Comparison of ENCODE assay signal across 9 cellular contexts in the genomic region with DNA sequence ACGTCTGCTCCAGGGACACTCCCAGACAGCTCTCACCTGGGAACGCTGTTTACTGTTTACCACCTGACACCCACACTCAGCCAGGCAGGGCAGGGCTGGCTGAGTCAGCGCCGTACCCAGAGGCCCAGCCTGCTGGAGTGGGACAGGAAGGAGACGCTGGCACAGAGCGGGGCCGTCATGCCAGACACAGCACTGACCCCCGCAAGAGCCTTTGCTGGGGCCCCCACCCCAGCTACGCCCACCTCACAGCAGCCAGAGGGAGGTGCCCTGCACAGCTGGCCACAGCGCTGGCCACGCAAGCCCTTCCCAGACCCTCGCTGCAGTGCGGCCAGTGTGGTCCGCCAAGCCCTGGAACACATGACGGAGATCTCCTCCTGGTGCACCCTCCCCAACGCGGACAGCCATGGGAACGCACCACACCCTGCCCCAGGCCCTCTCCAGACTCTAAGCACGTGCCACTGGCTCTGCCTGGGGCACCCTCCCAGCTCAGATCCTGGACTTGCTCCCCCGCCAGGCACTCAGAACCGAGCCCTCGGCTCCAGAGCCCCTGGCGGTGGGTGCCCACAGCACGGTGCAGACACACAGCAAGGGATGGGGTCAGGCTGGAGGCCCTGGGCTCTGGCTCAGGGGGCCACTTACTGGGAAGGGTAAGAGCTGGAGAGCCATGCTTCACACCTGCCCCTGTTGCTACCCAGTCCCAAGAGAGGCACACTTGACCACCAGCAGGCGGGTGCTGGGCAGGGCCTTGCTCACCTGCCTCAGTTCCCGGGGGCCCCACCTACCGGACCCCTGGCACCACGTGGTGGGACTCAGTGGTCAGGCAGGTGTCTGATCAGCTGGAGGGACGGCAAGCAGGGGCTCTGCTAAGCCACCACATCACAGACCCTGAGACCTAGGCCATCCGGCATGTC. TPM values are rescaled to one million over a fixed set of nuclear protein-coding genes. Genes with fewer than 3 reads are reported as not detected.
DNase-seq lines count a peak whose midpoint lies in the region; ATAC-seq and TF ChIP-seq lines count a peak whose summit lies in the region.
"Had no signal": no experiment of that assay in that cellular context is flagged by ENCODE, and none has a peak within 500 bp of the region (broad histone marks: within the 10 kb centered on the region; RNA-seq: fewer than 3 reads in every experiment).

No MANE protein-coding gene starts in this region.

- H3K4me1 Mint-ChIP-seq in activated CD4-positive, alpha-beta T cell treated with anti-CD3 and anti-CD28 coated beads for 36 hours: peaks cover 3% of the 10 kb centered on the region

- CTCF ChIA-PET in activated CD4-positive, alpha-beta T cell treated with anti-CD3 and anti-CD28 coated beads for 36 hours (lab: Charles Lee): interaction anchor here (0.5 to 4.8 kb wide), 5 partner anchors 9 to 113 kb away, joined by 3 to 70 read pairs (median 3); no protein-coding TSS in a partner anchor

- TF ChIP-seq CTCF in astrocyte of the spinal cord (IDR thresholded peaks at IDR 0.05; ENCODE audit: low read depth, low read length): no peak

- no peaks in the 10 kb centered on the region for H3K9me3 Mint-ChIP-seq in activated CD4-positive, alpha-beta T cell treated with anti-CD3 and anti-CD28 coated beads for 36 hours (ENCODE audit: low read depth)
- H3K9me3 Mint-ChIP-seq: brain had no signal

- H3K27me3 Mint-ChIP-seq in activated CD4-positive, alpha-beta T cell treated with anti-CD3 and anti-CD28 coated beads for 36 hours: peaks cover 13% of the 10 kb centered on the region

- no peak overlapping the region for H3K4me3 Mint-ChIP-seq in activated CD4-positive, alpha-beta T cell treated with anti-CD3 and anti-CD28 coated beads for 36 hours
- H3K4me3 Mint-ChIP-seq: brain had no signal

- H3K27ac Mint-ChIP-seq in activated CD4-positive, alpha-beta T cell treated with anti-CD3 and anti-CD28 coated beads for 36 hours: no peak overlapping the region

- intact Hi-C loops in activated CD4-positive, alpha-beta T cell treated with anti-CD3 and anti-CD28 coated beads for 36 hours (cut with DNase I, micrococcal nuclease): no loop called here

- peaks cover 16% of the 10 kb centered on the region for H3K27me3 ChIP-seq in layer of hippocampus (ENCODE audit: control insufficient read depth, insufficient read depth, low read length)

- peak; percentile 36 for DNase-seq in NCI-H2196 (lab: John Stamatoyannopoulos, UW; ENCODE audit: unreplicated experiment)
- no peak for DNase-seq in NCI-H2196 treated with DMSO at 0.1 percent for 48 hours (lab: John Stamatoyannopoulos, UW; ENCODE audit: unreplicated experiment)
- peak; percentile 36 for DNase-seq in astrocyte of the spinal cord (ENCODE audit: low read depth, low spot score)
- DNase-seq in ureter (ENCODE audit: low spot score): peak; percentile 82
- DNase-seq in activated CD4-positive, alpha-beta T cell treated with anti-CD3 and anti-CD28 coated beads, Interleukin-2, amount 50 U/mL, for 4 hours: no peak
- no peak for DNase-seq in activated CD4-positive, alpha-beta T cell treated with anti-CD3 and anti-CD28 coated beads for 36 hours

- POLR2A ChIA-PET in activated CD4-positive, alpha-beta T cell treated with anti-CD3 and anti-CD28 coated beads for 36 hours (lab: Charles Lee): no interaction called here

- in situ Hi-C loops in astrocyte of the spinal cord (cut with HindIII; ENCODE audit: low sequenced_read_pairs): no loop called here

- no peaks in the 10 kb centered on the region for H3K36me3 Mint-ChIP-seq in activated CD4-positive, alpha-beta T cell treated with anti-CD3 and anti-CD28 coated beads for 36 hours (ENCODE audit: low read depth)
- H3K36me3 Mint-ChIP-seq: brain had no signal

- no peak for ATAC-seq in activated CD4-positive, alpha-beta T cell treated with anti-CD3 and anti-CD28 coated beads for 36 hours
- no peak for ATAC-seq in HG03175 (IDR thresholded peaks at IDR 0.05; ENCODE audit: unreplicated experiment)

- no peak overlapping the region for H3K4me3 ChIP-seq in astrocyte of the spinal cord (ENCODE audit: low read depth, low read length)

- H3K27ac ChIP-seq in layer of hippocampus (ENCODE audit: low read depth, low read length): peak overlapping the region; percentile 64

RNA-seq across cellular contexts. Expression of gene AHNAK2, which starts 5.6 kb away (rescaled TPM):
- 34.5 TPM for total RNA-seq in ureter
- under 1 TPM; 0.07 to 0.11 TPM for total RNA-seq in activated CD4-positive, alpha-beta T cell treated with anti-CD3 and anti-CD28 coated beads for 36 hours

RNA-seq across cellular contexts. Expression of gene CLBA1, which starts 13.0 kb away (rescaled TPM):
- total RNA-seq in ureter: 17.3 TPM
- total RNA-seq in activated CD4-positive, alpha-beta T cell treated with anti-CD3 and anti-CD28 coated beads for 36 hours: 1 to 10 TPM; 1.1 to 1.9 TPM

RNA-seq across cellular contexts. Expression of gene PLD4, which starts 47.9 kb away (rescaled TPM):
- total RNA-seq in ureter: 2.6 TPM
- not detected for total RNA-seq in activated CD4-positive, alpha-beta T cell treated with anti-CD3 and anti-CD28 coated beads for 36 hours

RNA-seq across cellular contexts. Expression of gene CDCA4, which starts 48.3 kb away (rescaled TPM):
- total RNA-seq in ureter: 8.1 TPM
- 10 to 100 TPM; 52.0 to 62.7 TPM for total RNA-seq in activated CD4-positive, alpha-beta T cell treated with anti-CD3 and anti-CD28 coated beads for 36 hours

Comparison
In these comparisons a context has a peak if more than half of its experiments do, and no peak if none do; other contexts are left out.
1. DNase-seq: peak in NCI-H2196 (single experiment), astrocyte of the spinal cord (single experiment) and ureter (single experiment); none in NCI-H2196 treated with DMSO at 0.1 percent for 48 hours (single experiment), activated CD4-positive, alpha-beta T cell treated with anti-CD3 and anti-CD28 coated beads, Interleukin-2, amount 50 U/mL, for 4 hours (0 of 2) and activated CD4-positive, alpha-beta T cell treated with anti-CD3 and anti-CD28 coated beads for 36 hours (single experiment).
2. RNA of gene AHNAK2, which starts 5.6 kb away (total RNA-seq): 34.5 TPM in ureter (single experiment); 0.07 to 0.11 TPM in activated CD4-positive, alpha-beta T cell treated with anti-CD3 and anti-CD28 coated beads for 36 hours; every median in the first group is over 10 times any median in the second.